ENCODE assay signal across 9 cellular contexts in the genomic region with DNA sequence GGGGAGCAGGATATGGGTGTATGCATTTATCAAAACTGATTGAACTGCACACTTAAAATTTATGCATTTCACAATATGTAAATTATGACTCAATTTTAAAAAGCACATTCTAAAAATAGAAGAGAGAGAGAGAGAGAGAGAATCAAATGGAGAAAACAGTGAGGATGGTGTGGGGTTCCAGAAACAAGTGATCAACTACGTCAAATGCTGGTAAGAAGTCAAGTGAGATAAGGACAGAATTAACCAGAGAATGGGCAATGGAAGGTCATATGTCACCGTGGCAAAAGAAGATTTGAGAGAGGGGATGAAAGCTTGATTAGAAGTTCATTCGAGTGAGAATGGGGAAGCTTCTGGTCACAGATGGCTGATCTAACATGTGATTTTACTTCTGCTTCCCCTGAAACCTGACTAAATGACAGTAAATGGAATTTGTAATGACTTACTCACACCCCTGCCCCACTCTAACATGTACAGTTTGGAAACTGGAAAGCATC.
DNase-seq lines count a peak whose midpoint lies in the region; ATAC-seq and TF ChIP-seq lines count a peak whose summit lies in the region.
"Had no signal": no experiment of that assay in that cellular context is flagged by ENCODE, and none has a peak within 500 bp of the region (broad histone marks: within the 10 kb centered on the region; RNA-seq: fewer than 3 reads in every experiment).

No MANE protein-coding gene starts in this region.

- H4K20me1 ChIP-seq in GM23248 (ENCODE audit: insufficient read depth), result no peaks in the 10 kb centered on the region

- peak overlapping the region; percentile 69 for H3K4me3 Mint-ChIP-seq in T-helper 1 cell treated with Interleukin-12 subunit alpha and Interleukin-12 subunit beta and Interleukin-4 antibody, amounts not matched to agents 30 μg/mL and 1 μg/mL, for 36 hours

- no peaks in the 10 kb centered on the region for H3K79me2 ChIP-seq in GM23248 (ENCODE audit: insufficient read depth)

- H3K27me3 Mint-ChIP-seq in T-helper 1 cell treated with Interleukin-12 subunit alpha and Interleukin-12 subunit beta and Interleukin-4 antibody, amounts not matched to agents 30 μg/mL and 1 μg/mL, for 36 hours (ENCODE audit: low read depth), result no peaks in the 10 kb centered on the region

- intact Hi-C loops in mucosa of descending colon (cut with DNase I, micrococcal nuclease), result no loop called here

- H3K4me2 ChIP-seq in GM23248 (ENCODE audit: unreplicated experiment), result no peak overlapping the region

- H3K4me3 ChIP-seq in mucosa of descending colon, result no peak overlapping the region
- H3K4me3 ChIP-seq in GM23248, result no peak overlapping the region
- H3K4me3 ChIP-seq: cardiac muscle cell had no signal

- H3K9me2 ChIP-seq in GM23248 (ENCODE audit: insufficient read depth), result no peaks in the 10 kb centered on the region

- H3K27me3 ChIP-seq in GM23248 (replicated peaks; ENCODE audit: insufficient read depth), result no peaks in the 10 kb centered on the region
- H3K27me3 ChIP-seq: cardiac muscle cell had no signal

- no peak overlapping the region for H3K9ac ChIP-seq in GM23248

- H3K9me3 ChIP-seq in mucosa of descending colon, result no peaks in the 10 kb centered on the region
- no peaks in the 10 kb centered on the region for H3K9me3 ChIP-seq in GM23248 (ENCODE audit: low read depth)

- H3K36me3 ChIP-seq in mucosa of descending colon (ENCODE audit: low read depth) (no peaks in the 10 kb centered on the region), GM23248 (ENCODE audit: low read depth) (no peaks in the 10 kb centered on the region)
- H3K36me3 ChIP-seq: cardiac muscle cell had no signal

- ATAC-seq in GM18907 (IDR thresholded peaks at IDR 0.05; ENCODE audit: unreplicated experiment) (peak; percentile 69), HG02840 (IDR thresholded peaks at IDR 0.05; ENCODE audit: low FRiP score, unreplicated experiment) (peak; percentile 69), mucosa of descending colon (peak; percentile 67), GM19455 (IDR thresholded peaks at IDR 0.05; ENCODE audit: unreplicated experiment) (no peak)

- H3K36me3 Mint-ChIP-seq in T-helper 1 cell treated with Interleukin-12 subunit alpha and Interleukin-12 subunit beta and Interleukin-4 antibody, amounts not matched to agents 30 μg/mL and 1 μg/mL, for 36 hours (ENCODE audit: low read depth), result peaks cover 18% of the 10 kb centered on the region

- 70 to 76% methylated on average over 3 of the region's 3 CpGs for WGBS in GM23248 (ENCODE audit: low coverage in 1 of 2, low lambda C conversion rate in 2 of 2, missing lambda C conversion rate in 2 of 2), 2 experiments

- in situ Hi-C loops in GM23248 (cut with MboI), result no loop called here

- no peaks in the 10 kb centered on the region for H3K4me1 ChIP-seq in mucosa of descending colon (ENCODE audit: low read depth)
- peaks cover 6% of the 10 kb centered on the region; the same call in 1 of the 2 replicates for H3K4me1 ChIP-seq in GM23248 (ENCODE audit: insufficient read depth)

- no peaks in the 10 kb centered on the region for H3F3A ChIP-seq in GM23248 (ENCODE audit: insufficient read depth)

- DNase-seq in mucosa of descending colon, result peak in 1 of 3 donors; percentile 6
- no peak for DNase-seq in GM23248
- DNase-seq in HPDE6-E6E7 (ENCODE audit: extremely low spot score), result no peak
- DNase-seq in iPS-NIHi11 (ENCODE audit: low spot score), result no peak

- H3K27ac ChIP-seq in GM23248, result no peak overlapping the region
- H3K27ac ChIP-seq: cardiac muscle cell had no signal

- H3K27ac Mint-ChIP-seq in T-helper 1 cell treated with Interleukin-12 subunit alpha and Interleukin-12 subunit beta and Interleukin-4 antibody, amounts not matched to agents 30 μg/mL and 1 μg/mL, for 36 hours, result peak overlapping the region; percentile 92

- TF ChIP-seq CTCF in mucosa of descending colon (IDR thresholded peaks at IDR 0.05), result no peak

- no peak overlapping the region for H2AFZ ChIP-seq in GM23248

- H3K4me1 Mint-ChIP-seq in T-helper 1 cell treated with Interleukin-12 subunit alpha and Interleukin-12 subunit beta and Interleukin-4 antibody, amounts not matched to agents 30 μg/mL and 1 μg/mL, for 36 hours (ENCODE audit: low read depth), result peaks cover 49% of the 10 kb centered on the region

- peaks cover 11% of the 10 kb centered on the region for H3K9me3 Mint-ChIP-seq in T-helper 1 cell treated with Interleukin-12 subunit alpha and Interleukin-12 subunit beta and Interleukin-4 antibody, amounts not matched to agents 30 μg/mL and 1 μg/mL, for 36 hours
